1 cellular context compared by ENCODE assay signal in the genomic region with DNA sequence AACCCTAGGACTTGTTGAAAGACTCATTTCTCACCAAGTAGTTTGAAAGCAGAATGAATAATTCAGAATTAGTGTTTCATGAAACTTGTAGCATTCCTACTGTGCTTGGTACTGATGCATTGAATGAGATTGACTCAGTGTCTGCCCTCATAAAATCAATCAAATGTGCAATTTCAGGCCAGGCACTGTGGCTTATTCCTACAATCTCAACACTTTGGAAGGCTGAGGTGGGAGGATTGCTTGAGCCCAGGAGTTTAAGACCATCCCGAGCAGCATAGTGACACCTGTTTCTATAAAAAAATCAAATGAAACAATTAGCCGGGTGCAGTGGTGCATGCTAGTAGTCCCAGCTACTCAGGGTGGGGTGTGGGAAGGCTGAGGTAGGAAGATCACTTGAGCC.
TF ChIP-seq lines count a peak whose summit lies in the region.

No MANE protein-coding gene starts in this region.

TF ChIP-seq in GM23338, 12 proteins besides CTCF, POLR2A, EP300 and RAD21:
- TF ChIP-seq, protein P1, sequence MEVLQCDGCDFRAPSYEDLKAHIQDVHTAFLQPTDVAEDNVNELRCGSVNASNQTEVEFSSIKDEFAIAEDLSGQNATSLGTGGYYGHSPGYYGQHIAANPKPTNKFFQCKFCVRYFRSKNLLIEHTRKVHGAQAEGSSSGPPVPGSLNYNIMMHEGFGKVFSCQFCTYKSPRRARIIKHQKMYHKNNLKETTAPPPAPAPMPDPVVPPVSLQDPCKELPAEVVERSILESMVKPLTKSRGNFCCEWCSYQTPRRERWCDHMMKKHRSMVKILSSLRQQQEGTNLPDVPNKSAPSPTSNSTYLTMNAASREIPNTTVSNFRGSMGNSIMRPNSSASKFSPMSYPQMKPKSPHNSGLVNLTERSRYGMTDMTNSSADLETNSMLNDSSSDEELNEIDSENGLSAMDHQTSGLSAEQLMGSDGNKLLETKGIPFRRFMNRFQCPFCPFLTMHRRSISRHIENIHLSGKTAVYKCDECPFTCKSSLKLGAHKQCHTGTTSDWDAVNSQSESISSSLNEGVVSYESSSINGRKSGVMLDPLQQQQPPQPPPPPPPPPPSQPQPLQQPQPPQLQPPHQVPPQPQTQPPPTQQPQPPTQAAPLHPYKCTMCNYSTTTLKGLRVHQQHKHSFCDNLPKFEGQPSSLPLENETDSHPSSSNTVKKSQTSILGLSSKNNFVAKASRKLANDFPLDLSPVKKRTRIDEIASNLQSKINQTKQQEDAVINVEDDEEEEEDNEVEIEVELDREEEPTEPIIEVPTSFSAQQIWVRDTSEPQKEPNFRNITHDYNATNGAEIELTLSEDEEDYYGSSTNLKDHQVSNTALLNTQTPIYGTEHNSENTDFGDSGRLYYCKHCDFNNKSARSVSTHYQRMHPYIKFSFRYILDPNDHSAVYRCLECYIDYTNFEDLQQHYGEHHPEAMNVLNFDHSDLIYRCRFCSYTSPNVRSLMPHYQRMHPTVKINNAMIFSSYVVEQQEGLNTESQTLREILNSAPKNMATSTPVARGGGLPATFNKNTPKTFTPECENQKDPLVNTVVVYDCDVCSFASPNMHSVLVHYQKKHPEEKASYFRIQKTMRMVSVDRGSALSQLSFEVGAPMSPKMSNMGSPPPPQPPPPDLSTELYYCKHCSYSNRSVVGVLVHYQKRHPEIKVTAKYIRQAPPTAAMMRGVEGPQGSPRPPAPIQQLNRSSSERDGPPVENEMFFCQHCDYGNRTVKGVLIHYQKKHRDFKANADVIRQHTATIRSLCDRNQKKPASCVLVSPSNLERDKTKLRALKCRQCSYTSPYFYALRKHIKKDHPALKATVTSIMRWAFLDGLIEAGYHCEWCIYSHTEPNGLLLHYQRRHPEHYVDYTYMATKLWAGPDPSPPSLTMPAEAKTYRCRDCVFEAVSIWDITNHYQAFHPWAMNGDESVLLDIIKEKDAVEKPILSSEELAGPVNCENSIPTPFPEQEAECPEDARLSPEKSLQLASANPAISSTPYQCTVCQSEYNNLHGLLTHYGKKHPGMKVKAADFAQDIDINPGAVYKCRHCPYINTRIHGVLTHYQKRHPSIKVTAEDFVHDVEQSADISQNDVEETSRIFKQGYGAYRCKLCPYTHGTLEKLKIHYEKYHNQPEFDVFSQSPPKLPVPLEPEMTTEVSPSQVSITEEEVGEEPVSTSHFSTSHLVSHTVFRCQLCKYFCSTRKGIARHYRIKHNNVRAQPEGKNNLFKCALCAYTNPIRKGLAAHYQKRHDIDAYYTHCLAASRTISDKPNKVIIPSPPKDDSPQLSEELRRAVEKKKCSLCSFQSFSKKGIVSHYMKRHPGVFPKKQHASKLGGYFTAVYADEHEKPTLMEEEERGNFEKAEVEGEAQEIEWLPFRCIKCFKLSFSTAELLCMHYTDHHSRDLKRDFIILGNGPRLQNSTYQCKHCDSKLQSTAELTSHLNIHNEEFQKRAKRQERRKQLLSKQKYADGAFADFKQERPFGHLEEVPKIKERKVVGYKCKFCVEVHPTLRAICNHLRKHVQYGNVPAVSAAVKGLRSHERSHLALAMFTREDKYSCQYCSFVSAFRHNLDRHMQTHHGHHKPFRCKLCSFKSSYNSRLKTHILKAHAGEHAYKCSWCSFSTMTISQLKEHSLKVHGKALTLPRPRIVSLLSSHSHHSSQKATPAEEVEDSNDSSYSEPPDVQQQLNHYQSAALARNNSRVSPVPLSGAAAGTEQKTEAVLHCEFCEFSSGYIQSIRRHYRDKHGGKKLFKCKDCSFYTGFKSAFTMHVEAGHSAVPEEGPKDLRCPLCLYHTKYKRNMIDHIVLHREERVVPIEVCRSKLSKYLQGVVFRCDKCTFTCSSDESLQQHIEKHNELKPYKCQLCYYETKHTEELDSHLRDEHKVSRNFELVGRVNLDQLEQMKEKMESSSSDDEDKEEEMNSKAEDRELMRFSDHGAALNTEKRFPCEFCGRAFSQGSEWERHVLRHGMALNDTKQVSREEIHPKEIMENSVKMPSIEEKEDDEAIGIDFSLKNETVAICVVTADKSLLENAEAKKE (CRISPR knock-in tag; IDR thresholded peaks at IDR 0.05), result no peak
- TF ChIP-seq JUNB (IDR thresholded peaks at IDR 0.05; ENCODE audit: unreplicated experiment), result no peak
- TF ChIP-seq EZH2 (IDR thresholded peaks at IDR 0.05; ENCODE audit: low read depth, unreplicated experiment), result no peak
- TF ChIP-seq, protein P2, sequence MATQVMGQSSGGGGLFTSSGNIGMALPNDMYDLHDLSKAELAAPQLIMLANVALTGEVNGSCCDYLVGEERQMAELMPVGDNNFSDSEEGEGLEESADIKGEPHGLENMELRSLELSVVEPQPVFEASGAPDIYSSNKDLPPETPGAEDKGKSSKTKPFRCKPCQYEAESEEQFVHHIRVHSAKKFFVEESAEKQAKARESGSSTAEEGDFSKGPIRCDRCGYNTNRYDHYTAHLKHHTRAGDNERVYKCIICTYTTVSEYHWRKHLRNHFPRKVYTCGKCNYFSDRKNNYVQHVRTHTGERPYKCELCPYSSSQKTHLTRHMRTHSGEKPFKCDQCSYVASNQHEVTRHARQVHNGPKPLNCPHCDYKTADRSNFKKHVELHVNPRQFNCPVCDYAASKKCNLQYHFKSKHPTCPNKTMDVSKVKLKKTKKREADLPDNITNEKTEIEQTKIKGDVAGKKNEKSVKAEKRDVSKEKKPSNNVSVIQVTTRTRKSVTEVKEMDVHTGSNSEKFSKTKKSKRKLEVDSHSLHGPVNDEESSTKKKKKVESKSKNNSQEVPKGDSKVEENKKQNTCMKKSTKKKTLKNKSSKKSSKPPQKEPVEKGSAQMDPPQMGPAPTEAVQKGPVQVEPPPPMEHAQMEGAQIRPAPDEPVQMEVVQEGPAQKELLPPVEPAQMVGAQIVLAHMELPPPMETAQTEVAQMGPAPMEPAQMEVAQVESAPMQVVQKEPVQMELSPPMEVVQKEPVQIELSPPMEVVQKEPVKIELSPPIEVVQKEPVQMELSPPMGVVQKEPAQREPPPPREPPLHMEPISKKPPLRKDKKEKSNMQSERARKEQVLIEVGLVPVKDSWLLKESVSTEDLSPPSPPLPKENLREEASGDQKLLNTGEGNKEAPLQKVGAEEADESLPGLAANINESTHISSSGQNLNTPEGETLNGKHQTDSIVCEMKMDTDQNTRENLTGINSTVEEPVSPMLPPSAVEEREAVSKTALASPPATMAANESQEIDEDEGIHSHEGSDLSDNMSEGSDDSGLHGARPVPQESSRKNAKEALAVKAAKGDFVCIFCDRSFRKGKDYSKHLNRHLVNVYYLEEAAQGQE (IDR thresholded peaks at IDR 0.05; ENCODE audit: unreplicated experiment), result no peak
- TF ChIP-seq POLR2AphosphoS5 (IDR thresholded peaks at IDR 0.05; ENCODE audit: low read depth), result no peak
- TF ChIP-seq, protein P3, sequence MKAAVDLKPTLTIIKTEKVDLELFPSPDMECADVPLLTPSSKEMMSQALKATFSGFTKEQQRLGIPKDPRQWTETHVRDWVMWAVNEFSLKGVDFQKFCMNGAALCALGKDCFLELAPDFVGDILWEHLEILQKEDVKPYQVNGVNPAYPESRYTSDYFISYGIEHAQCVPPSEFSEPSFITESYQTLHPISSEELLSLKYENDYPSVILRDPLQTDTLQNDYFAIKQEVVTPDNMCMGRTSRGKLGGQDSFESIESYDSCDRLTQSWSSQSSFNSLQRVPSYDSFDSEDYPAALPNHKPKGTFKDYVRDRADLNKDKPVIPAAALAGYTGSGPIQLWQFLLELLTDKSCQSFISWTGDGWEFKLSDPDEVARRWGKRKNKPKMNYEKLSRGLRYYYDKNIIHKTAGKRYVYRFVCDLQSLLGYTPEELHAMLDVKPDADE (IDR thresholded peaks at IDR 0.05), result no peak
- TF ChIP-seq EZH2phosphoT487 (IDR thresholded peaks at IDR 0.05; ENCODE audit: unreplicated experiment), result no peak
- TF ChIP-seq NANOG (IDR thresholded peaks at IDR 0.05; ENCODE audit: borderline replicate concordance), result no peak
- no peak for TF ChIP-seq ZNF114 (CRISPR knock-in tag; IDR thresholded peaks at IDR 0.05)
- TF ChIP-seq ZNF331 (CRISPR knock-in tag; IDR thresholded peaks at IDR 0.05; ENCODE audit: low read depth), result no peak
- no peak for TF ChIP-seq STAT1 (IDR thresholded peaks at IDR 0.05; ENCODE audit: unreplicated experiment)
- no peak for TF ChIP-seq CREB1 (CRISPR knock-in tag; IDR thresholded peaks at IDR 0.05; ENCODE audit: low read depth)
TF ChIP-seq in GM23338: peak in this region for 0.
